Comparison of ENCODE assay signal across 8 cellular contexts in genomic region chr11:121292503-121293275, GRCh38. TPM values are rescaled to one million over a fixed set of nuclear protein-coding genes. Genes with fewer than 3 reads are reported as not detected.
DNase-seq lines count a peak whose midpoint lies in the region; ATAC-seq and TF ChIP-seq lines count a peak whose summit lies in the region.

SC5D (plus strand) TSS chr11:121292771; CDS start chr11:121303376, 10,605 bp downstream.

- H3K4me3 ChIP-seq in GM12865 (ENCODE audit: low read depth, low read length) (peak within 1 kb of the TSS; percentile 89), adipocyte (ENCODE audit: low read length) (peak within 1 kb of the TSS; percentile 88), cardiac muscle cell (peak within 1 kb of the TSS; percentile 76), parathyroid adenoma (ENCODE audit: low read depth, low read length) (peak within 1 kb of the TSS; percentile 65), tibial nerve (peak within 1 kb of the TSS; percentile 65 to 92 (median 78))

- H3K27me3 ChIP-seq in adipocyte (replicated peaks; ENCODE audit: control insufficient read depth, insufficient read depth, low read length) (peaks cover 4% of the 10 kb centered on the region), cardiac muscle cell (no peaks in the 10 kb centered on the region), parathyroid adenoma (ENCODE audit: control insufficient read depth, insufficient read depth, low read length) (no peaks in the 10 kb centered on the region), tibial nerve (no peaks in the 10 kb centered on the region)

- H3K9ac ChIP-seq in adipocyte (ENCODE audit: low read length) (peak within 1 kb of the TSS; percentile 94), parathyroid adenoma (no peak within 1 kb of the TSS)

- TF ChIP-seq POLR2A in tibial nerve (IDR thresholded peaks at IDR 0.05), result peak; percentile 73 to 95

- WGBS in tibial nerve, 2 donors, result 1% methylated on average over 64 to 74 of the region's 75 CpGs

- H3K4me1 ChIP-seq in adipocyte (ENCODE audit: control insufficient read depth, insufficient read depth, low read length) (peaks cover 8% of the 10 kb centered on the region), cardiac muscle cell (ENCODE audit: low read depth) (peaks cover 24% of the 10 kb centered on the region), parathyroid adenoma (peaks cover 5% of the 10 kb centered on the region), tibial nerve (peaks cover 0 to 24% (median 3%) of the 10 kb centered on the region in 4 donors)

- peak; percentile 97 for TF ChIP-seq EP300 in tibial nerve (IDR thresholded peaks at IDR 0.05)

- H3K4me2 ChIP-seq in parathyroid adenoma (ENCODE audit: low read length), result peak within 1 kb of the TSS; percentile 60

- peak; percentile 93 for ATAC-seq in HG02763 (IDR thresholded peaks at IDR 0.05; ENCODE audit: unreplicated experiment)

- peaks cover 14% of the 10 kb centered on the region for H3K79me2 ChIP-seq in parathyroid adenoma

- H3K27ac ChIP-seq in cardiac muscle cell (peak within 1 kb of the TSS; percentile 91), parathyroid adenoma (peak within 1 kb of the TSS; percentile 74), tibial nerve (peak within 1 kb of the TSS; percentile 81 to 95 (median 86))

- H3K9me3 ChIP-seq in adipocyte (ENCODE audit: control insufficient read depth, low read length) (peaks cover 5% of the 10 kb centered on the region), cardiac muscle cell (ENCODE audit: low read depth) (no peaks in the 10 kb centered on the region), parathyroid adenoma (ENCODE audit: control insufficient read depth, low read length) (no peaks in the 10 kb centered on the region), tibial nerve (no peaks in the 10 kb centered on the region)

- peaks cover 8% of the 10 kb centered on the region for H3K36me3 ChIP-seq in adipocyte (ENCODE audit: control insufficient read depth, insufficient read depth, low read length, severe bottlenecking)
- peaks cover 5% of the 10 kb centered on the region for H3K36me3 ChIP-seq in cardiac muscle cell
- no peaks in the 10 kb centered on the region for H3K36me3 ChIP-seq in parathyroid adenoma (ENCODE audit: control insufficient read depth, insufficient read depth, low read length)
- H3K36me3 ChIP-seq in tibial nerve, result no peaks in the 10 kb centered on the region

- TF ChIP-seq CTCF in GM12865 (IDR thresholded peaks at IDR 0.05; ENCODE audit: insufficient read depth, low read depth, low read length, missing control alignments) (no peak), cardiac muscle cell (IDR thresholded peaks at IDR 0.05; ENCODE audit: low read depth, low read length) (no peak), parathyroid adenoma (IDR thresholded peaks at IDR 0.05) (no peak), tibial nerve (IDR thresholded peaks at IDR 0.05) (peak in 1 of 5 experiments; percentile 23)

- peak within 1 kb of the TSS; percentile 76 for H2AFZ ChIP-seq in parathyroid adenoma

- DNase-seq in GM12865 (ENCODE audit: low read depth), result peak; percentile 96
- DNase-seq in NCI-H1417 treated with DMSO at 0.1 percent for 48 hours (lab: John Stamatoyannopoulos, UW), result peak; percentile 81
- DNase-seq in SW480 (ENCODE audit: low spot score), result peak; percentile 93
- DNase-seq in adipocyte (ENCODE audit: low read depth), result peak; percentile 98
- DNase-seq in cardiac muscle cell (ENCODE audit: low read depth in 1 of 2, low spot score in 1 of 2), result peak; percentile 94 to 98
- DNase-seq in tibial nerve (ENCODE audit: low spot score in 2 of 2), result peak; percentile 87 to 94

RNA-seq across cellular contexts. Expression of gene SC5D, which starts in this region (rescaled TPM):
- total RNA-seq in cardiac muscle cell (246 and 343 TPM in 2 replicates), tibial nerve (10 to 100 TPM; 23.1 to 49.6 (median 36.0) TPM)
- polyA plus RNA-seq in cardiac muscle cell, result 475 and 620 TPM in 2 replicates

Comparison
In these comparisons a context has a peak if more than half of its experiments do, and no peak if none do; other contexts are left out.
1. Peak in every context shown above with its lines: DNase-seq, ATAC-seq, H3K4me3 ChIP-seq and H3K27ac ChIP-seq.